ENCODE assay signal across 8 cellular contexts in genomic region chr14:21096889-21097615, GRCh38. TPM values are rescaled to one million over a fixed set of nuclear protein-coding genes. Genes with fewer than 3 reads are reported as not detected.
DNase-seq lines count a peak whose midpoint lies in the region; ATAC-seq lines count a peak whose summit lies in the region.

No MANE protein-coding gene starts in this region.

- H3K4me3 ChIP-seq in iPS-18c (ENCODE audit: insufficient read depth, low read depth, low read length), result peak overlapping the region; percentile 70

- H3K9me3 ChIP-seq in iPS-18c (ENCODE audit: control insufficient read depth, insufficient read depth, low read length), result no peaks in the 10 kb centered on the region

- no peaks in the 10 kb centered on the region for H3K27me3 Mint-ChIP-seq in activated CD4-positive, alpha-beta memory T cell treated with anti-CD3 and anti-CD28 coated beads for 36 hours
- no peaks in the 10 kb centered on the region for H3K27me3 Mint-ChIP-seq in stimulated activated naive CD8-positive, alpha-beta T cell treated with anti-CD3 and anti-CD28 coated beads, Interleukin-15, amount 100 ng/mL, for 72 hours

- CTCF ChIA-PET in activated CD4-positive, alpha-beta memory T cell treated with anti-CD3 and anti-CD28 coated beads for 36 hours (lab: Charles Lee), result interaction anchor here (0.9 to 7.8 kb wide), 5 partner anchors 8 to 81 kb away, joined by 5 to 278 read pairs (median 8); partner anchors contain the start of gene ARHGEF40

- intact Hi-C loops in activated CD4-positive, alpha-beta memory T cell treated with anti-CD3 and anti-CD28 coated beads for 36 hours (cut with micrococcal nuclease), result no loop called here

- peak overlapping the region; percentile 7 for H3K27ac Mint-ChIP-seq in activated CD4-positive, alpha-beta memory T cell treated with anti-CD3 and anti-CD28 coated beads for 36 hours
- H3K27ac Mint-ChIP-seq in stimulated activated naive CD8-positive, alpha-beta T cell treated with anti-CD3 and anti-CD28 coated beads, Interleukin-15, amount 100 ng/mL, for 72 hours, result peak overlapping the region; percentile 71 to 92

- peak; percentile 28 for DNase-seq in NCI-H1092 treated with DMSO at 0.1 percent for 48 hours (lab: John Stamatoyannopoulos, UW)
- DNase-seq in NCI-H1092 (lab: John Stamatoyannopoulos, UW), result no peak
- no peak for DNase-seq in activated CD4-positive, alpha-beta memory T cell treated with anti-CD3 and anti-CD28 coated beads for 36 hours
- DNase-seq in stimulated activated naive CD8-positive, alpha-beta T cell treated with anti-CD3 and anti-CD28 coated beads, Interleukin-15, amount 100 ng/mL, for 72 hours, result no peak
- no peak for DNase-seq in iPS-NIHi11 (ENCODE audit: low spot score)
- DNase-seq in NCI-H2107 (lab: John Stamatoyannopoulos, UW), result no peak

- peaks cover 1% of the 10 kb centered on the region for H3K36me3 Mint-ChIP-seq in activated CD4-positive, alpha-beta memory T cell treated with anti-CD3 and anti-CD28 coated beads for 36 hours

- POLR2A ChIA-PET in activated CD4-positive, alpha-beta memory T cell treated with anti-CD3 and anti-CD28 coated beads for 36 hours (lab: Charles Lee), result interaction anchor here (1.5 kb wide), 1 partner anchor 27 kb away, joined by 4 read pairs; the partner anchor contains the start of gene ARHGEF40

- no peaks in the 10 kb centered on the region for H3K9me3 Mint-ChIP-seq in activated CD4-positive, alpha-beta memory T cell treated with anti-CD3 and anti-CD28 coated beads for 36 hours
- no peaks in the 10 kb centered on the region for H3K9me3 Mint-ChIP-seq in stimulated activated naive CD8-positive, alpha-beta T cell treated with anti-CD3 and anti-CD28 coated beads, Interleukin-15, amount 100 ng/mL, for 72 hours

- ATAC-seq in stimulated activated naive CD8-positive, alpha-beta T cell treated with anti-CD3 and anti-CD28 coated beads, Interleukin-15, amount 100 ng/mL, for 72 hours, result no peak
- ATAC-seq in GM19023 (IDR thresholded peaks at IDR 0.05; ENCODE audit: unreplicated experiment), result no peak

- H3K4me1 Mint-ChIP-seq in activated CD4-positive, alpha-beta memory T cell treated with anti-CD3 and anti-CD28 coated beads for 36 hours (ENCODE audit: low read depth), result peaks cover 31% of the 10 kb centered on the region
- H3K4me1 Mint-ChIP-seq in stimulated activated naive CD8-positive, alpha-beta T cell treated with anti-CD3 and anti-CD28 coated beads, Interleukin-15, amount 100 ng/mL, for 72 hours, result peaks cover 34% of the 10 kb centered on the region

- peak overlapping the region; percentile 71 for H3K4me3 Mint-ChIP-seq in activated CD4-positive, alpha-beta memory T cell treated with anti-CD3 and anti-CD28 coated beads for 36 hours
- peak overlapping the region; percentile 81 to 83 for H3K4me3 Mint-ChIP-seq in stimulated activated naive CD8-positive, alpha-beta T cell treated with anti-CD3 and anti-CD28 coated beads, Interleukin-15, amount 100 ng/mL, for 72 hours

RNA-seq across cellular contexts. Expression of gene ZNF219, which starts 1.4 kb away (rescaled TPM):
- total RNA-seq in activated CD4-positive, alpha-beta memory T cell treated with anti-CD3 and anti-CD28 coated beads for 36 hours, result 10 to 100 TPM in 1 of 2 experiments, 1 to 10 TPM in 1; 9.9 to 10.7 TPM

RNA-seq across cellular contexts. Expression of gene TMEM253, which starts 3.8 kb away (rescaled TPM):
- total RNA-seq in activated CD4-positive, alpha-beta memory T cell treated with anti-CD3 and anti-CD28 coated beads for 36 hours, result not detected

RNA-seq across cellular contexts. Expression of gene ARHGEF40, which starts 26.9 kb away (rescaled TPM):
- under 1 TPM; 0.33 to 0.44 TPM for total RNA-seq in activated CD4-positive, alpha-beta memory T cell treated with anti-CD3 and anti-CD28 coated beads for 36 hours

RNA-seq across cellular contexts. Expression of gene RNASE8, which starts 39.4 kb away (rescaled TPM):
- total RNA-seq in activated CD4-positive, alpha-beta memory T cell treated with anti-CD3 and anti-CD28 coated beads for 36 hours, result not detected

RNA-seq across cellular contexts. Expression of gene RNASE7, which starts 54.9 kb away (rescaled TPM):
- not detected for total RNA-seq in activated CD4-positive, alpha-beta memory T cell treated with anti-CD3 and anti-CD28 coated beads for 36 hours
